ENCODE assay signal across 12 cellular contexts in genomic region chr17:75475144-75475835, GRCh38. TPM values are rescaled to one million over a fixed set of nuclear protein-coding genes. Genes with fewer than 3 reads are reported as not detected.
DNase-seq lines count a peak whose midpoint lies in the region; ATAC-seq and TF ChIP-seq lines count a peak whose summit lies in the region.
"Had no signal": no experiment of that assay in that cellular context is flagged by ENCODE, and none has a peak within 500 bp of the region (broad histone marks: within the 10 kb centered on the region; RNA-seq: fewer than 3 reads in every experiment).

No MANE protein-coding gene starts in this region.

- WGBS in esophagus muscularis mucosa, result 62% methylated on average over 10 of the region's 13 CpGs
- WGBS in stomach, 5 donors, result 69 to 83% (median 79%) methylated on average over 9 to 13 of the region's 13 CpGs

- DNase-seq in RWPE2 (ENCODE audit: low spot score), result no peak
- DNase-seq in esophagus muscularis mucosa (ENCODE audit: extremely low spot score), result no peak
- no peak for DNase-seq in mesothelial cell of epicardium (ENCODE audit: low spot score in 2 of 2, unreplicated experiment in 2 of 2)
- DNase-seq in stomach, result no peak
- DNase-seq in ACHN, result no peak
- DNase-seq: activated CD8-positive, alpha-beta memory T cell treated with anti-CD3 and anti-CD28 coated beads, Interleukin-2, amount 50 U/mL, for 48 hours; body of pancreas; MV-4-11; NCI-H526 treated with DMSO at 0.1 percent for 48 hours had no signal

- no peak overlapping the region for H3K27ac ChIP-seq in RWPE2 (ENCODE audit: poor library complexity, severe bottlenecking)
- H3K27ac ChIP-seq in esophagus muscularis mucosa (replicated peaks in 1 of 4), result peak overlapping the region; percentile 61 to 78 (median 72)
- peak overlapping the region in 4 of 5 donors; percentile 47 to 68 (median 61) for H3K27ac ChIP-seq in stomach

- no peaks in the 10 kb centered on the region for H3K27me3 Mint-ChIP-seq in mesothelial cell of epicardium (ENCODE audit: low read depth)

- in situ Hi-C loops in ACHN (cut with HindIII; ENCODE audit: low pct_ligation_motif_present, low pct_unique_long_range_greater_than_20kb, low sequenced_read_pairs), result no loop called here

- H3K4me3 Mint-ChIP-seq in mesothelial cell of epicardium, result no peak overlapping the region

- H3K27ac Mint-ChIP-seq in mesothelial cell of epicardium, result peak overlapping the region; percentile 55

- TF ChIP-seq CTCF in RWPE2 (IDR thresholded peaks at IDR 0.05; ENCODE audit: poor library complexity, severe bottlenecking) (no peak), esophagus muscularis mucosa (IDR thresholded peaks at IDR 0.05) (no peak), mesothelial cell of epicardium (IDR thresholded peaks at IDR 0.05; ENCODE audit: unreplicated experiment) (no peak), stomach (IDR thresholded peaks at IDR 0.05) (no peak)

- no peaks in the 10 kb centered on the region for H3K27me3 ChIP-seq in RWPE2 (ENCODE audit: insufficient read depth, poor library complexity, severe bottlenecking)
- H3K27me3 ChIP-seq in esophagus muscularis mucosa, result no peaks in the 10 kb centered on the region
- H3K27me3 ChIP-seq in stomach, result no peaks in the 10 kb centered on the region
- H3K27me3 ChIP-seq: body of pancreas had no signal

- H3K36me3 Mint-ChIP-seq in mesothelial cell of epicardium, result peaks cover 7% of the 10 kb centered on the region

- TF ChIP-seq EP300 in esophagus muscularis mucosa (IDR thresholded peaks at IDR 0.05) (no peak), stomach (IDR thresholded peaks at IDR 0.05) (no peak)

- H3K36me3 ChIP-seq in RWPE2 (ENCODE audit: low read depth) (peaks cover 26% of the 10 kb centered on the region), esophagus muscularis mucosa (peaks cover 0 to 24% (median 22%) of the 10 kb centered on the region in 4 donors), stomach (peaks cover 10 to 44% (median 40%) of the 10 kb centered on the region in 4 donors)

- TF ChIP-seq POLR2A in esophagus muscularis mucosa (IDR thresholded peaks at IDR 0.05; ENCODE audit: low read depth) (no peak), stomach (IDR thresholded peaks at IDR 0.05) (no peak)

- no peaks in the 10 kb centered on the region for H3K9me3 ChIP-seq in RWPE2 (ENCODE audit: severe bottlenecking)
- H3K9me3 ChIP-seq in esophagus muscularis mucosa, result no peaks in the 10 kb centered on the region
- H3K9me3 ChIP-seq in stomach, result no peaks in the 10 kb centered on the region
- H3K9me3 ChIP-seq: body of pancreas had no signal

- H3K4me3 ChIP-seq in RWPE2 (ENCODE audit: severe bottlenecking) (no peak overlapping the region), esophagus muscularis mucosa (no peak overlapping the region), stomach (no peak overlapping the region)
- H3K4me3 ChIP-seq: body of pancreas had no signal

- intact Hi-C loops in esophagus muscularis mucosa (cut with DNase I) (no loop called here), stomach (cut with DNase I; ENCODE audit: low total_unique reads) (no loop called here)

- peaks cover 30% of the 10 kb centered on the region for H3K4me1 Mint-ChIP-seq in mesothelial cell of epicardium

- H3K4me1 ChIP-seq in RWPE2 (ENCODE audit: insufficient read depth, poor library complexity, severe bottlenecking) (no peaks in the 10 kb centered on the region), esophagus muscularis mucosa (peaks cover 32 to 62% (median 50%) of the 10 kb centered on the region in 4 donors), stomach (peaks cover 15 to 33% (median 23%) of the 10 kb centered on the region in 4 donors)

- H3K9me3 Mint-ChIP-seq in mesothelial cell of epicardium, result no peaks in the 10 kb centered on the region

- ATAC-seq in RWPE2 (ENCODE audit: low read depth), result 0 out of 3 replicates have a peak, but pooled peaks have one; percentile 48
- no peak for ATAC-seq in GM18517 (IDR thresholded peaks at IDR 0.05; ENCODE audit: unreplicated experiment)
- ATAC-seq in GM21723 (IDR thresholded peaks at IDR 0.05; ENCODE audit: unreplicated experiment), result no peak
- ATAC-seq in HG02973 (IDR thresholded peaks at IDR 0.05; ENCODE audit: unreplicated experiment), result no peak
- ATAC-seq: body of pancreas had no signal

RNA-seq across cellular contexts. Expression of gene TMEM94, which starts 18.9 kb away (rescaled TPM):
- total RNA-seq in esophagus muscularis mucosa (10 to 100 TPM; 35.3 to 71.4 (median 46.3) TPM), mesothelial cell of epicardium (126 to 130 TPM (median 126 TPM) in 3 replicates), stomach (100 to 1,000 TPM in 3 of 5 donors, 10 to 100 TPM in 2; 31.9 to 466 (median 128) TPM)
- 10 to 100 TPM; 16.6 to 28.5 (median 20.5) TPM for polyA plus RNA-seq in stomach

RNA-seq across cellular contexts. Expression of gene CASKIN2, which starts 40.0 kb away (rescaled TPM):
- total RNA-seq in esophagus muscularis mucosa (10 to 100 TPM; 16.2 to 43.5 (median 35.5) TPM), mesothelial cell of epicardium (37.4 to 39.2 TPM (median 37.4 TPM) in 3 replicates), stomach (10 to 100 TPM in 4 of 5 donors, 1 to 10 TPM in 1; 9.0 to 27.4 (median 15.6) TPM)
- polyA plus RNA-seq in stomach, result 1 to 10 TPM; 5.4 to 9.3 (median 8.8) TPM

RNA-seq across cellular contexts. Expression of gene TSEN54, which starts 41.0 kb away (rescaled TPM):
- total RNA-seq in esophagus muscularis mucosa (10 to 100 TPM; 14.5 to 32.1 (median 24.1) TPM), mesothelial cell of epicardium (27.2 to 31.8 TPM (median 31.8 TPM) in 3 replicates), stomach (100 to 1,000 TPM in 2 of 5 donors, 10 to 100 TPM in 3; 13.2 to 219 (median 48.1) TPM)
- polyA plus RNA-seq in stomach, result 10 to 100 TPM; 20.8 to 49.7 (median 36.2) TPM

RNA-seq across cellular contexts. Expression of gene LLGL2, which starts 50.2 kb away (rescaled TPM):
- total RNA-seq in esophagus muscularis mucosa (10 to 100 TPM in 2 of 4 donors, 1 to 10 TPM in 2; 6.1 to 12.3 (median 9.1) TPM), mesothelial cell of epicardium (29.8 to 33.1 TPM (median 31.9 TPM) in 3 replicates), stomach (100 to 1,000 TPM in 4 of 5 donors, 10 to 100 TPM in 1; 72.3 to 565 (median 165) TPM)
- 100 to 1,000 TPM; 144 to 199 (median 184) TPM for polyA plus RNA-seq in stomach
